Comparison of ENCODE assay signal across 8 cellular contexts in the genomic region with DNA sequence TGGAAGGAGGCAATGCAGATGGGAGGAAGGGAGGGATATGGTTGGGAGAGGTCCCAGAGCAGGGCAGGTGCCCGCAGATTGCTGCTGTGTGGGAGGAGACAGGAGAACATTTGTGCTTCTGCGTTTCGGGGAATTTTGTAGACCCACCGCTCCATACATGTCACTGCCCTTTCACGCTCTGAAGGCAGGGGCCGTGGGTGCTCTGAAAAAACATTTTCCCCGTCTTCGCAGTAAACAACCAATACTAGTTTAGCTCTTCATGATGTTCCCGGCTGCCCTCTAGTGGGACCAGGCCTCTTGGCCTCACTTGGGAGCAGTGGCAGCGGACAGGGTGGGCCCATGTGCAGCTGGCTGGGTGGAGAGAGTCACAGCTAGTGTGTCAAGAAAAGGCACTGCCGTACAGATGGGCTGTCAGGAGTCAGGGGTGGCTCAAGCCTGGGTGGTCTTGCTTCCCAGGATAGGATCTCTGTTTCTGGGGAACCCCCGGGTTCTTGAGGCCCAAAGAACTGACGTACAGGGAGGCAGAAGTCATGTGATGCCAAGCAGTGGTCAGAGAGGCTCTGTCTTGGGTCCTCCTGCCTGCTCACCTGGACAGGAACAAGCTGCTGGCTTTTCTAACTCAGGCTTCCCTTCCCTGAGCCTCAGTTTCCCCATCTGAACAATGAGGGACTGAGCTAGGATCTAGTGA. TPM values are rescaled to one million over a fixed set of nuclear protein-coding genes. Genes with fewer than 3 reads are reported as not detected.
DNase-seq lines count a peak whose midpoint lies in the region; ATAC-seq and TF ChIP-seq lines count a peak whose summit lies in the region.

No MANE protein-coding gene starts in this region.

- H3K9me3 ChIP-seq in AG04450 (ENCODE audit: control insufficient read depth, insufficient read depth, low read length) (peaks cover 6% of the 10 kb centered on the region), colonic mucosa (no peaks in the 10 kb centered on the region)

- no peak overlapping the region for H3K4me3 ChIP-seq in AG04450 (ENCODE audit: low read depth, low read length)
- no peak overlapping the region for H3K4me3 ChIP-seq in colonic mucosa

- H3K27me3 ChIP-seq in AG04450 (ENCODE audit: control insufficient read depth, insufficient read depth, low read length) (no peaks in the 10 kb centered on the region), colonic mucosa (no peaks in the 10 kb centered on the region)

- peaks cover 67% of the 10 kb centered on the region for H3K36me3 Mint-ChIP-seq in stimulated activated naive CD8-positive, alpha-beta T cell treated with anti-CD3 and anti-CD28 coated beads, Interleukin-15, Interleukin-2, amounts not matched to agents 100 ng/mL and 50 ng/mL, for 24 hours (ENCODE audit: low read depth)

- POLR2A ChIA-PET in AG04450 (lab: Yijun Ruan, JAX), result interaction anchor here (0.6 to 1.0 kb wide), 2 partner anchors 101 to 115 kb away, joined by 4 to 8 read pairs; a partner anchor contains a TSS

- no peaks in the 10 kb centered on the region for H3K9me3 Mint-ChIP-seq in stimulated activated naive CD8-positive, alpha-beta T cell treated with anti-CD3 and anti-CD28 coated beads, Interleukin-15, Interleukin-2, amounts not matched to agents 100 ng/mL and 50 ng/mL, for 24 hours

- peak; percentile 18 for TF ChIP-seq POLR2A in GM19193 (IDR thresholded peaks at IDR 0.05; ENCODE audit: extremely low read depth, insufficient read depth, insufficient read length)

- H3K9ac ChIP-seq in colonic mucosa (ENCODE audit: low read depth in 2 of 2, low read length in 2 of 2), result no peak overlapping the region

- no peaks in the 10 kb centered on the region for H3K4me1 ChIP-seq in colonic mucosa

- peaks cover 75% of the 10 kb centered on the region for H3K4me1 Mint-ChIP-seq in stimulated activated naive CD8-positive, alpha-beta T cell treated with anti-CD3 and anti-CD28 coated beads, Interleukin-15, Interleukin-2, amounts not matched to agents 100 ng/mL and 50 ng/mL, for 24 hours (ENCODE audit: low read depth)

- DNase-seq in AG04450 (ENCODE audit: low read depth, low spot score), result peak; percentile 26
- DNase-seq in SHP77 treated with DMSO at 0.1 percent for 48 hours (lab: John Stamatoyannopoulos, UW), result peak; percentile 15
- DNase-seq in colonic mucosa, result peak; percentile 63
- peak; percentile 90 for DNase-seq in left kidney (ENCODE audit: low read depth, low spot score)

- peak overlapping the region; percentile 23 for H3K4me3 Mint-ChIP-seq in stimulated activated naive CD8-positive, alpha-beta T cell treated with anti-CD3 and anti-CD28 coated beads, Interleukin-15, Interleukin-2, amounts not matched to agents 100 ng/mL and 50 ng/mL, for 24 hours

- H3K27ac ChIP-seq in AG04450 (ENCODE audit: low read depth, low read length) (no peak overlapping the region), colonic mucosa (no peak overlapping the region)

- no peaks in the 10 kb centered on the region for H3K27me3 Mint-ChIP-seq in stimulated activated naive CD8-positive, alpha-beta T cell treated with anti-CD3 and anti-CD28 coated beads, Interleukin-15, Interleukin-2, amounts not matched to agents 100 ng/mL and 50 ng/mL, for 24 hours

- CTCF ChIA-PET in AG04450 (lab: Charles Lee), result interaction anchor here (0.5 to 3.5 kb wide), 20 partner anchors 10 to 546 kb away, joined by 3 to 33 read pairs (median 4); no protein-coding TSS in a partner anchor

- intact Hi-C loops in colonic mucosa (cut with DNase I), result no loop called here

- peaks cover 8% of the 10 kb centered on the region for H3K36me3 ChIP-seq in colonic mucosa

- peak overlapping the region; percentile 90 for H3K27ac Mint-ChIP-seq in stimulated activated naive CD8-positive, alpha-beta T cell treated with anti-CD3 and anti-CD28 coated beads, Interleukin-15, Interleukin-2, amounts not matched to agents 100 ng/mL and 50 ng/mL, for 24 hours

- ATAC-seq in HG02588 (IDR thresholded peaks at IDR 0.05; ENCODE audit: unreplicated experiment), result no peak
- no peak for ATAC-seq in HG02970 (IDR thresholded peaks at IDR 0.05; ENCODE audit: low FRiP score, unreplicated experiment)

- TF ChIP-seq CTCF in AG04450 (IDR thresholded peaks at IDR 0.05; ENCODE audit: low read depth, low read length), result peak; percentile 87
- TF ChIP-seq CTCF in colonic mucosa (IDR thresholded peaks at IDR 0.05), result peak; percentile 26

RNA-seq across cellular contexts. Expression of a gene that starts 46.5 kb away (rescaled TPM):
- polyA plus RNA-seq in AG04450 (2011; rRNA removed), result 26.2 and 34.5 TPM in 2 replicates
- polyA minus RNA-seq in AG04450 (2011; rRNA and poly(A)+ RNA removed), result 25.0 and 28.7 TPM in 2 replicates
- 10 to 100 TPM; 38.6 to 53.3 TPM for total RNA-seq in colonic mucosa

RNA-seq across cellular contexts. Expression of a gene that starts 56.5 kb away (rescaled TPM):
- polyA plus RNA-seq in AG04450 (2011; rRNA removed), result 9.2 and 13.1 TPM in 2 replicates
- polyA minus RNA-seq in AG04450 (2011; rRNA and poly(A)+ RNA removed), result 37.2 and 38.1 TPM in 2 replicates
- 10 to 100 TPM; 78.1 to 79.7 TPM for total RNA-seq in colonic mucosa

Comparison
In these comparisons a context has a peak if more than half of its experiments do, and no peak if none do; other contexts are left out.
1. DNase-seq: peak in every context shown above with its lines; median percentile 90 in left kidney; 63 in colonic mucosa; 26 in AG04450; 15 in SHP77 treated with DMSO at 0.1 percent for 48 hours.